Comparison of ENCODE assay signal across 8 cellular contexts in genomic region chr10:70404906-70405824, GRCh38. TPM values are rescaled to one million over a fixed set of nuclear protein-coding genes. Genes with fewer than 3 reads are reported as not detected.
DNase-seq lines count a peak whose midpoint lies in the region; ATAC-seq, FAIRE-seq and TF ChIP-seq lines count a peak whose summit lies in the region.

No MANE protein-coding gene starts in this region.

- POLR2A ChIA-PET in WTC11 (lab: Charles Lee): interaction anchor here (1.0 kb wide), 1 partner anchor 55 kb away, joined by 3 read pairs; no protein-coding TSS in a partner anchor

- peaks cover 16% of the 10 kb centered on the region for H3K4me1 ChIP-seq in ACC112 (ENCODE audit: control insufficient read depth, insufficient read depth, low read length, unreplicated experiment)
- peaks cover 7% of the 10 kb centered on the region for H3K4me1 ChIP-seq in endocrine pancreas (ENCODE audit: control insufficient read depth, insufficient read depth, low read length)
- peaks cover 33% of the 10 kb centered on the region for H3K4me1 ChIP-seq in stomach smooth muscle (ENCODE audit: control insufficient read depth, insufficient read depth, low read length)

- H3K9me3 ChIP-seq in endocrine pancreas (ENCODE audit: control insufficient read depth, low read length): no peaks in the 10 kb centered on the region
- H3K9me3 ChIP-seq in stomach smooth muscle (ENCODE audit: control insufficient read depth in 2 of 2, low read length in 2 of 2): no peaks in the 10 kb centered on the region

- peak overlapping the region; percentile 90 for H3K4me3 Mint-ChIP-seq in WTC11

- no peak for TF ChIP-seq CTCF in WTC11 (IDR thresholded peaks at IDR 0.05)

- ATAC-seq in WTC11: peak; percentile 41
- ATAC-seq in HG03442 (IDR thresholded peaks at IDR 0.05; ENCODE audit: unreplicated experiment): no peak

- DNase-seq in GM18507 (ENCODE audit: extremely low spot score, insufficient read length, low read depth): no peak
- peak; percentile 91 for DNase-seq in LHCN-M2 (ENCODE audit: low read depth)
- peak; percentile 26 for DNase-seq in WTC11 (ENCODE audit: low spot score)
- DNase-seq in medulla oblongata (ENCODE audit: extremely low spot score): peak; percentile 87

- peak overlapping the region; percentile 95 for H3K27ac Mint-ChIP-seq in WTC11

- H3K27me3 Mint-ChIP-seq in WTC11 (ENCODE audit: low read depth): no peaks in the 10 kb centered on the region

- H3K27me3 ChIP-seq in ACC112 (ENCODE audit: insufficient read depth, low read length): no peaks in the 10 kb centered on the region
- no peaks in the 10 kb centered on the region for H3K27me3 ChIP-seq in endocrine pancreas (ENCODE audit: control insufficient read depth, insufficient read depth, low read length)
- no peaks in the 10 kb centered on the region for H3K27me3 ChIP-seq in stomach smooth muscle (ENCODE audit: control insufficient read depth in 1 of 2, insufficient read depth in 2 of 2, low read length in 2 of 2)

- H3K4me1 Mint-ChIP-seq in WTC11: peaks cover 42% of the 10 kb centered on the region

- peaks cover 34% of the 10 kb centered on the region for H3K36me3 Mint-ChIP-seq in WTC11

- FAIRE-seq in GM18507 (lab: Jason Lieb, UNC): peak; percentile 73

- H3K4me3 ChIP-seq in ACC112 (ENCODE audit: low read depth, low read length) (peak overlapping the region; percentile 87), endocrine pancreas (ENCODE audit: control insufficient read depth, insufficient read depth, low read length) (peak overlapping the region; percentile 65), stomach smooth muscle (ENCODE audit: low read length in 2 of 2) (peak overlapping the region; percentile 79 to 93)

- no peaks in the 10 kb centered on the region for H3K36me3 ChIP-seq in ACC112 (ENCODE audit: insufficient read depth, low read length)
- no peaks in the 10 kb centered on the region for H3K36me3 ChIP-seq in endocrine pancreas (ENCODE audit: control insufficient read depth, insufficient read depth, low read length)
- H3K36me3 ChIP-seq in stomach smooth muscle (ENCODE audit: control insufficient read depth in 2 of 2, insufficient read depth in 2 of 2, low read length in 2 of 2): no peaks in the 10 kb centered on the region

- H3K9me3 Mint-ChIP-seq in WTC11: peaks cover 8% of the 10 kb centered on the region

- H3K9ac ChIP-seq in endocrine pancreas (ENCODE audit: control insufficient read depth, insufficient read depth, low read length): peak overlapping the region; percentile 27
- peak overlapping the region; percentile 77 to 95 for H3K9ac ChIP-seq in stomach smooth muscle (ENCODE audit: low read length in 2 of 2)

- H3K27ac ChIP-seq in ACC112 (ENCODE audit: low read depth, low read length) (peak overlapping the region; percentile 65), stomach smooth muscle (ENCODE audit: low read length) (peak overlapping the region; percentile 97)

- CTCF ChIA-PET in WTC11 (lab: Charles Lee): interaction anchor here (0.5 to 3.9 kb wide), 11 partner anchors 16 to 184 kb away, joined by 3 to 36 read pairs (median 5); no protein-coding TSS in a partner anchor

- peaks cover 45% of the 10 kb centered on the region for H3K79me2 ChIP-seq in ACC112 (ENCODE audit: control insufficient read depth, insufficient read depth, low read length, unreplicated experiment)

- no peak overlapping the region for H2AFZ ChIP-seq in ACC112 (ENCODE audit: low read length, unreplicated experiment)

TF ChIP-seq in WTC11, 78 proteins besides CTCF, POLR2A, EP300 and RAD21:
- TF ChIP-seq GABPB1 (CRISPR knock-in tag; IDR thresholded peaks at IDR 0.05) (0 out of 2 replicates have a peak, but pooled peaks have one; percentile 24), GRHL2 (CRISPR knock-in tag; IDR thresholded peaks at IDR 0.05; ENCODE audit: insufficient replicate concordance, severe bottlenecking) (no peak), ZNF423 (CRISPR knock-in tag; IDR thresholded peaks at IDR 0.05) (no peak), JAZF1 (CRISPR knock-in tag; IDR thresholded peaks at IDR 0.05) (no peak)

RNA-seq across cellular contexts. Expression of gene EIF4EBP2, which starts 1.2 kb away (rescaled TPM):
- total RNA-seq in LHCN-M2 (2014; rRNA removed) (32.8 and 42.9 TPM in 2 replicates), WTC11 (2021) (111 to 114 TPM (median 112 TPM) in 3 replicates)
- 25.7 TPM for polyA plus RNA-seq in LHCN-M2 (2012)

RNA-seq across cellular contexts. Expression of gene LRRC20, which starts 22.7 kb away (rescaled TPM):
- total RNA-seq in LHCN-M2 (2014; rRNA removed): 12.9 and 14.1 TPM in 2 replicates
- 10.0 TPM for polyA plus RNA-seq in LHCN-M2 (2012)
- 26.4 to 29.4 TPM (median 28.1 TPM) in 3 replicates for total RNA-seq in WTC11 (2021)

RNA-seq across cellular contexts. Expression of gene NODAL, which starts 36.3 kb away (rescaled TPM):
- total RNA-seq in LHCN-M2 (2014; rRNA removed): not detected in 2 replicates
- not detected for polyA plus RNA-seq in LHCN-M2 (2012)
- total RNA-seq in WTC11 (2021): 41.1 to 57.0 TPM (median 41.5 TPM) in 3 replicates

Comparison
In these comparisons a context has a peak if more than half of its experiments do, and no peak if none do; other contexts are left out.
1. RNA of gene NODAL, which starts 36.3 kb away (total RNA-seq): 41.1 to 57.0 TPM in WTC11; not detected in LHCN-M2; every median in the first group is over 10 times any median in the second.
2. Peak in every context shown above with its lines, with median percentiles within 50 percentile points of each other: H3K4me3 ChIP-seq.